Comparison of ENCODE assay signal across 2 cellular contexts in the genomic region with DNA sequence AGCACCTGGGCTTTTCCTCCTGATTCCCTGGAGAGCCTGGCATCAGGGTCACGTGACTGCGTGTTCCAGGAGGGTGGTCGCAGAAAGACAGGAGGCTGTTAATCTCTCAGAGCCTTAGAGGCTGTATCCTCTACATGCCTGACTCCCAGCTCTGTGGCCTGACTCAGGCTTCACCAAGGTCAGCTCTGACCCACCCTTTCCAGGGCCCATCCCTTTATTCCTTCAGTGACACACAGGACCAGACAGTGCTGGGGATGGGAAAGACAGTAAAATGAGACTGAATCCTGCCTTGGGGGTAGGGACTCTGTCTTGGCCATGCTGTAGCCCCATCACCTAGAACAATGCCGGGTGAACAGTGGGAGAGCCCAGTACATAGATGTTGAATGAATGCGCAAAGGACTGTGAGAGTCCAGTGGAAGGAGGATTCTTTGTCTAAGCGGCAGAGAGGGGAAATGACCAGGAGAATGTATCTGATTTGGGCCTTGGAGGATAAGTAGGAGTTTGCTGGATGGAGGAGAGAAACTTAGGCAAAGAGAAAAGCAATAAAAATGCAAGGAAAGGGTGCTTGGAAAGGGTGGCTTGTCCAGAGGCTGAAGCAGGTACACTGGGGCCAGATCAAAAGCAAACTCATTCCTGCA.
TF ChIP-seq lines count a peak whose summit lies in the region.

No MANE protein-coding gene starts in this region.

TF ChIP-seq in GM23338, 12 proteins besides CTCF, POLR2A, EP300 and RAD21:
- peak; percentile 5; the same call in 1 of the 2 replicates for TF ChIP-seq POLR2AphosphoS5 (IDR thresholded peaks at IDR 0.05; ENCODE audit: low read depth)
- TF ChIP-seq, protein P1, sequence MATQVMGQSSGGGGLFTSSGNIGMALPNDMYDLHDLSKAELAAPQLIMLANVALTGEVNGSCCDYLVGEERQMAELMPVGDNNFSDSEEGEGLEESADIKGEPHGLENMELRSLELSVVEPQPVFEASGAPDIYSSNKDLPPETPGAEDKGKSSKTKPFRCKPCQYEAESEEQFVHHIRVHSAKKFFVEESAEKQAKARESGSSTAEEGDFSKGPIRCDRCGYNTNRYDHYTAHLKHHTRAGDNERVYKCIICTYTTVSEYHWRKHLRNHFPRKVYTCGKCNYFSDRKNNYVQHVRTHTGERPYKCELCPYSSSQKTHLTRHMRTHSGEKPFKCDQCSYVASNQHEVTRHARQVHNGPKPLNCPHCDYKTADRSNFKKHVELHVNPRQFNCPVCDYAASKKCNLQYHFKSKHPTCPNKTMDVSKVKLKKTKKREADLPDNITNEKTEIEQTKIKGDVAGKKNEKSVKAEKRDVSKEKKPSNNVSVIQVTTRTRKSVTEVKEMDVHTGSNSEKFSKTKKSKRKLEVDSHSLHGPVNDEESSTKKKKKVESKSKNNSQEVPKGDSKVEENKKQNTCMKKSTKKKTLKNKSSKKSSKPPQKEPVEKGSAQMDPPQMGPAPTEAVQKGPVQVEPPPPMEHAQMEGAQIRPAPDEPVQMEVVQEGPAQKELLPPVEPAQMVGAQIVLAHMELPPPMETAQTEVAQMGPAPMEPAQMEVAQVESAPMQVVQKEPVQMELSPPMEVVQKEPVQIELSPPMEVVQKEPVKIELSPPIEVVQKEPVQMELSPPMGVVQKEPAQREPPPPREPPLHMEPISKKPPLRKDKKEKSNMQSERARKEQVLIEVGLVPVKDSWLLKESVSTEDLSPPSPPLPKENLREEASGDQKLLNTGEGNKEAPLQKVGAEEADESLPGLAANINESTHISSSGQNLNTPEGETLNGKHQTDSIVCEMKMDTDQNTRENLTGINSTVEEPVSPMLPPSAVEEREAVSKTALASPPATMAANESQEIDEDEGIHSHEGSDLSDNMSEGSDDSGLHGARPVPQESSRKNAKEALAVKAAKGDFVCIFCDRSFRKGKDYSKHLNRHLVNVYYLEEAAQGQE (IDR thresholded peaks at IDR 0.05; ENCODE audit: unreplicated experiment) = no peak

TF ChIP-seq in GM12878, 131 proteins besides CTCF, POLR2A, EP300 and RAD21:
- TF ChIP-seq TARDBP (IDR thresholded peaks at IDR 0.05; ENCODE audit: borderline replicate concordance) = no peak
- TF ChIP-seq, protein P2, sequence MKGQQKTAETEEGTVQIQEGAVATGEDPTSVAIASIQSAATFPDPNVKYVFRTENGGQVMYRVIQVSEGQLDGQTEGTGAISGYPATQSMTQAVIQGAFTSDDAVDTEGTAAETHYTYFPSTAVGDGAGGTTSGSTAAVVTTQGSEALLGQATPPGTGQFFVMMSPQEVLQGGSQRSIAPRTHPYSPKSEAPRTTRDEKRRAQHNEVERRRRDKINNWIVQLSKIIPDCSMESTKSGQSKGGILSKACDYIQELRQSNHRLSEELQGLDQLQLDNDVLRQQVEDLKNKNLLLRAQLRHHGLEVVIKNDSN (IDR thresholded peaks at IDR 0.05; ENCODE audit: borderline replicate concordance, extremely low read length, insufficient read depth, low read depth, low read length) = peak; percentile 29
- TF ChIP-seq SUZ12 (IDR thresholded peaks at IDR 0.05; ENCODE audit: unreplicated experiment) = no peak
- no peak for TF ChIP-seq IKZF1 (conservative IDR thresholded peaks at IDR 0.05)
